15 cellular contexts compared by ENCODE assay signal in genomic region chr11:100716848-100717247, GRCh38.
"Had no signal": no experiment of that assay in that cellular context is flagged by ENCODE, and none has a peak within 500 bp of the region (broad histone marks: within the 10 kb centered on the region; RNA-seq: fewer than 3 reads in every experiment).

No MANE protein-coding gene starts in this region.

- ATAC-seq: stimulated activated naive CD8-positive, alpha-beta T cell treated with anti-CD3 and anti-CD28 coated beads, Interleukin-15, Interleukin-2, amounts not matched to agents 100 U/mL and 50 U/mL, for 24 hours had no signal

- H3K4me3 Mint-ChIP-seq: nephron progenitor cell, type B pancreatic cell had no signal

- H3K9me3 Mint-ChIP-seq: nephron progenitor cell had no signal

- H3K27ac ChIP-seq: brain microvascular endothelial cell, sigmoid colon, suprapubic skin had no signal

- H3K9me3 ChIP-seq: sigmoid colon, suprapubic skin had no signal

- H3K27me3 Mint-ChIP-seq: type B pancreatic cell had no signal

- H3K27ac Mint-ChIP-seq: nephron progenitor cell, type B pancreatic cell had no signal

- DNase-seq: activated CD4-positive, alpha-beta T cell treated with anti-CD3 and anti-CD28 coated beads, Interleukin-2, amount 50 U/mL, for 1 hour; activated naive CD4-positive, alpha-beta T cell treated with anti-CD3 and anti-CD28 coated beads, Interleukin-2, amount 50 U/mL, for 16 hours; amniotic stem cell; brain microvascular endothelial cell; cerebellar nuclear complex; dermis blood vessel endothelial cell; mammary epithelial cell; nephron progenitor cell; sigmoid colon; stimulated activated CD4-positive, alpha-beta T cell treated with anti-CD3 and anti-CD28 coated beads, Interleukin-2, amount 100 ng/mL, for 48 hours; stimulated activated CD8-positive, alpha-beta memory T cell treated with anti-CD3 and anti-CD28 coated beads, Interleukin-4, amount 100 ng/mL, for 48 hours; stimulated activated naive CD8-positive, alpha-beta T cell treated with anti-CD3 and anti-CD28 coated beads, Interleukin-15, Interleukin-2, amounts not matched to agents 100 U/mL and 50 U/mL, for 24 hours; T-helper 2 cell had no signal

- H3K4me3 ChIP-seq: sigmoid colon, suprapubic skin had no signal

- H3K36me3 ChIP-seq: brain microvascular endothelial cell, sigmoid colon, suprapubic skin had no signal

- H3K27me3 ChIP-seq: brain microvascular endothelial cell, sigmoid colon, suprapubic skin had no signal
